ENCODE assay signal across 1 cellular context in genomic region chr22:30408388-30409101, GRCh38.
TF ChIP-seq lines count a peak whose summit lies in the region.

No MANE protein-coding gene starts in this region.

TF ChIP-seq in K562, 482 proteins besides CTCF, POLR2A, EP300 and RAD21 (continued from another document):
- TF ChIP-seq ARID1B (IDR thresholded peaks at IDR 0.05) = peak; percentile 55
- peak; percentile 45 for TF ChIP-seq DPF2 (IDR thresholded peaks at IDR 0.05)
- peak; percentile 32; the same call in 1 of the 2 replicates for TF ChIP-seq BHLHE40 (IDR thresholded peaks at IDR 0.05; ENCODE audit: low read length)
- TF ChIP-seq SMARCA4 (IDR thresholded peaks at IDR 0.05) = peak; percentile 29; the same call in 1 of the 2 replicates
- TF ChIP-seq PRDM10 (IDR thresholded peaks at IDR 0.05; ENCODE audit: partially characterized antibody) = peak; percentile 64
- no peak for TF ChIP-seq HMGXB4 (CRISPR knock-in tag; IDR thresholded peaks at IDR 0.05)
- TF ChIP-seq RBM34 (IDR thresholded peaks at IDR 0.05; ENCODE audit: borderline replicate concordance, insufficient read depth, low read length) = no peak
- no peak for TF ChIP-seq PTBP1 (IDR thresholded peaks at IDR 0.05; ENCODE audit: low read depth, low read length)
- no peak for TF ChIP-seq NFRKB (IDR thresholded peaks at IDR 0.05; ENCODE audit: low read depth)
- TF ChIP-seq KLF16 (IDR thresholded peaks at IDR 0.05) = 0 out of 2 replicates have a peak, but pooled peaks have one; percentile 25
- TF ChIP-seq ZBED1 (IDR thresholded peaks at IDR 0.05) = no peak
- TF ChIP-seq MTA3 (IDR thresholded peaks at IDR 0.05; ENCODE audit: borderline replicate concordance) = no peak
- peak; percentile 41; the same call in 1 of the 2 replicates for TF ChIP-seq CTBP1 (IDR thresholded peaks at IDR 0.05; ENCODE audit: borderline replicate concordance)
- TF ChIP-seq NFE2 (IDR thresholded peaks at IDR 0.05; ENCODE audit: low read depth) = peak; percentile 75
- TF ChIP-seq ZNF592 (IDR thresholded peaks at IDR 0.05) = 0 out of 2 replicates have a peak, but pooled peaks have one; percentile 28
- no peak for TF ChIP-seq RFX5 (IDR thresholded peaks at IDR 0.05; ENCODE audit: low read depth, low read length)
- no peak for TF ChIP-seq XRCC4 (IDR thresholded peaks at IDR 0.05; ENCODE audit: extremely low read depth, insufficient read depth, insufficient read length)
- no peak for TF ChIP-seq ZNF274 (IDR thresholded peaks at IDR 0.05; ENCODE audit: borderline replicate concordance, low read depth, low read length)
- TF ChIP-seq HDAC1 (IDR thresholded peaks at IDR 0.05) = 0 out of 4 replicates have a peak, but pooled peaks of 1 of the 2 experiments have one; percentile 35
- 0 out of 2 replicates have a peak, but pooled peaks have one; percentile 13 for TF ChIP-seq MAFK (IDR thresholded peaks at IDR 0.05; ENCODE audit: low read length)
- no peak for TF ChIP-seq ZNF583 (CRISPR knock-in tag; IDR thresholded peaks at IDR 0.05)
- TF ChIP-seq KDM1A (IDR thresholded peaks at IDR 0.05) = peak; percentile 67 to 74
- no peak for TF ChIP-seq ATF6 (CRISPR knock-in tag; IDR thresholded peaks at IDR 0.05)
- TF ChIP-seq NFE2L1 (tag; IDR thresholded peaks at IDR 0.05; ENCODE audit: borderline replicate concordance, low read depth) = no peak
- TF ChIP-seq ZNF586 (CRISPR knock-in tag; conservative IDR thresholded peaks at IDR 0.05) = no peak
- no peak for TF ChIP-seq TCF7L2 (IDR thresholded peaks at IDR 0.05; ENCODE audit: low read depth, low read length)
- no peak for TF ChIP-seq ETS1 (conservative IDR thresholded peaks at IDR 0.05; ENCODE audit: control insufficient read depth, low read depth, low read length)
- TF ChIP-seq RCOR1 (IDR thresholded peaks at IDR 0.05; ENCODE audit: borderline replicate concordance in 1 of 2, low read depth in 2 of 2, low read length in 2 of 2) = peak in 1 of 2 experiments; percentile 72; a peak in 1 of 4 replicates
- TF ChIP-seq HLTF (IDR thresholded peaks at IDR 0.05) = no peak
- TF ChIP-seq ZNF518B (CRISPR knock-in tag; IDR thresholded peaks at IDR 0.05) = no peak
- TF ChIP-seq TCF3 (CRISPR knock-in tag; IDR thresholded peaks at IDR 0.05) = peak; percentile 38; the same call in 1 of the 2 replicates
- TF ChIP-seq CXXC5 (CRISPR knock-in tag; IDR thresholded peaks at IDR 0.05) = no peak
- TF ChIP-seq GTF2A2 (tag; IDR thresholded peaks at IDR 0.05) = no peak
- no peak for TF ChIP-seq PHB2 (IDR thresholded peaks at IDR 0.05; ENCODE audit: low read depth)
- 0 out of 2 replicates have a peak, but pooled peaks have one; percentile 23 for TF ChIP-seq CBFA2T2 (conservative IDR thresholded peaks at IDR 0.05)
- no peak for TF ChIP-seq ZNF282 (CRISPR knock-in tag; IDR thresholded peaks at IDR 0.05)
